In the genomic region with DNA sequence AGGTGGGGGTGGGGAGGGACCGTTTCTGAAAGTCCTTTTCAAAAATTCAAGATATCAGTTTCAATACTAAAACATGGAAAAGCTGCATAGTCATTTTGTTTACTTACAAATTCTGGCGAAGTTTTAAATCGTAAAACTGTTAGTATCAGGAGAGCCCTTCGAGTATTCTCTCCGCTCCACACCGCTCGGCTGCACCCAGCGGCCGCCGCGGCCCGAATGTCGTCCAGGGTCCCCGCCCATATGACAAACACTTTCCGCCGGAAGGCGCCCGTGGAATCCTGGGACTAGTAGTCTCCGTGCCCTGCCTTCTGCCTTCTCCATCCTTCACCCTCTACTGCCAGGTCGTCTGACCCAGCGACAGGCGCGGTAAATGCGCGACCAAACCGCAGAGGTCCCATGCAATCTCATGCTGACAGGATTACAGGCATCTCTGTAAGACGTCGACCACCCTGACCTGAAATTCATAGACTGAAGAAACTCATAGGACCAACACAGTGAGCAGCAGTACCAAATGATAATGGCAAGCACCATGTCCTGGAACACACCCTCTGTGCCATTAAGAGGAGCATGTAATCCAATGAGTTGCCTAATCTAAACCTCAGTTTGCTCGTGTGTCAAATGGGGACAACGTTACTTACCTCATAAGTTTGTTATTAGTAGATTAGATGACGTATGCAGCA, we compare ENCODE assay signal across 8 cellular contexts. TPM values are rescaled to one million over a fixed set of nuclear protein-coding genes. Genes with fewer than 3 reads are reported as not detected.
DNase-seq lines count a peak whose midpoint lies in the region; ATAC-seq and TF ChIP-seq lines count a peak whose summit lies in the region.

TSS of gene TOR1AIP2 (minus strand) at position 218 of the 680 bp plus-strand sequence. CDS start 25,138 bp downstream, outside the sequence.

- H3K4me2 ChIP-seq in DOHH2 (ENCODE audit: low read length): peak within 1 kb of the TSS; percentile 87
- peak within 1 kb of the TSS; percentile 88 for H3K4me2 ChIP-seq in Karpas-422 (ENCODE audit: low read depth, low read length, poor library complexity, severe bottlenecking)

- H3F3A ChIP-seq in DOHH2 (ENCODE audit: control insufficient read depth, insufficient read depth): peaks cover 10% of the 10 kb centered on the region; the same call in 1 of the 2 replicates

- intact Hi-C loops in activated T-helper 2 cell treated with anti-CD3 and anti-CD28 coated beads, Interferon-gamma antibody, Interleukin-2, Interleukin-4, amounts not matched to agents 10 μg/mL and 5 μg/mL and 100 μg/mL, durations not matched to agents 14 hours and 24 hours and 36 hours (cut with micrococcal nuclease): no loop called here

- H3K4me1 ChIP-seq in DOHH2 (ENCODE audit: control insufficient read depth, low read length) (peaks cover 49% of the 10 kb centered on the region), Karpas-422 (ENCODE audit: low read length) (peaks cover 57% of the 10 kb centered on the region), RWPE2 (ENCODE audit: insufficient read depth, poor library complexity, severe bottlenecking) (peaks cover 16% of the 10 kb centered on the region)

- peak within 1 kb of the TSS; percentile 88 for H3K4me3 Mint-ChIP-seq in activated T-helper 2 cell treated with anti-CD3 and anti-CD28 coated beads, Interferon-gamma antibody, Interleukin-2, Interleukin-4, amounts not matched to agents 10 μg/mL and 5 μg/mL and 100 μg/mL, durations not matched to agents 14 hours and 24 hours and 36 hours (ENCODE audit: low read depth)
- peak within 1 kb of the TSS; percentile 85 for H3K4me3 Mint-ChIP-seq in natural killer cell treated with Interleukin-12 subunit alpha and Interleukin-12 subunit beta and Interleukin-15 and Interleukin-18, amount 100 ng/mL, for 72 hours
- peak within 1 kb of the TSS; percentile 92 for H3K4me3 Mint-ChIP-seq in stimulated activated naive CD8-positive, alpha-beta T cell treated with anti-CD3 and anti-CD28 coated beads, Interleukin-15, Interleukin-2, amounts not matched to agents 100 ng/mL and 50 ng/mL, for 24 hours

- no peaks in the 10 kb centered on the region for H3K9me3 Mint-ChIP-seq in activated T-helper 2 cell treated with anti-CD3 and anti-CD28 coated beads, Interferon-gamma antibody, Interleukin-2, Interleukin-4, amounts not matched to agents 10 μg/mL and 5 μg/mL and 100 μg/mL, durations not matched to agents 14 hours and 24 hours and 36 hours
- H3K9me3 Mint-ChIP-seq in natural killer cell treated with Interleukin-12 subunit alpha and Interleukin-12 subunit beta and Interleukin-15 and Interleukin-18, amount 100 ng/mL, for 72 hours: no peaks in the 10 kb centered on the region
- no peaks in the 10 kb centered on the region for H3K9me3 Mint-ChIP-seq in stimulated activated naive CD8-positive, alpha-beta T cell treated with anti-CD3 and anti-CD28 coated beads, Interleukin-15, Interleukin-2, amounts not matched to agents 100 ng/mL and 50 ng/mL, for 24 hours

- peak within 1 kb of the TSS; percentile 78 for H3K4me3 ChIP-seq in DOHH2 (ENCODE audit: low read length)
- peak within 1 kb of the TSS; percentile 73 for H3K4me3 ChIP-seq in Karpas-422 (ENCODE audit: low read length)
- peak within 1 kb of the TSS; percentile 52 for H3K4me3 ChIP-seq in RWPE2 (ENCODE audit: severe bottlenecking)

- H3K36me3 ChIP-seq in DOHH2 (ENCODE audit: control insufficient read depth, low read length) (peaks cover 39% of the 10 kb centered on the region), Karpas-422 (ENCODE audit: insufficient read depth, low read length) (peaks cover 15% of the 10 kb centered on the region; the same call in 1 of the 2 replicates), RWPE2 (ENCODE audit: low read depth) (peaks cover 37% of the 10 kb centered on the region)

- peak within 1 kb of the TSS; percentile 30 for H3K27ac ChIP-seq in DOHH2 (ENCODE audit: low read depth, low read length)
- peak within 1 kb of the TSS; percentile 38; the same call in 1 of the 2 replicates for H3K27ac ChIP-seq in Karpas-422 (ENCODE audit: low read length)
- H3K27ac ChIP-seq in RWPE2 (ENCODE audit: poor library complexity, severe bottlenecking): peak within 1 kb of the TSS; percentile 39

- H2AFZ ChIP-seq in Karpas-422 (ENCODE audit: low read length): peak within 1 kb of the TSS; percentile 64

- H3K36me3 Mint-ChIP-seq in activated T-helper 2 cell treated with anti-CD3 and anti-CD28 coated beads, Interferon-gamma antibody, Interleukin-2, Interleukin-4, amounts not matched to agents 10 μg/mL and 5 μg/mL and 100 μg/mL, durations not matched to agents 14 hours and 24 hours and 36 hours (ENCODE audit: low read depth): peaks cover 35% of the 10 kb centered on the region
- H3K36me3 Mint-ChIP-seq in natural killer cell treated with Interleukin-12 subunit alpha and Interleukin-12 subunit beta and Interleukin-15 and Interleukin-18, amount 100 ng/mL, for 72 hours: peaks cover 11% of the 10 kb centered on the region
- H3K36me3 Mint-ChIP-seq in stimulated activated naive CD8-positive, alpha-beta T cell treated with anti-CD3 and anti-CD28 coated beads, Interleukin-15, Interleukin-2, amounts not matched to agents 100 ng/mL and 50 ng/mL, for 24 hours (ENCODE audit: low read depth): peaks cover 30% of the 10 kb centered on the region

- peak within 1 kb of the TSS; percentile 85 for H3K27ac Mint-ChIP-seq in activated T-helper 2 cell treated with anti-CD3 and anti-CD28 coated beads, Interferon-gamma antibody, Interleukin-2, Interleukin-4, amounts not matched to agents 10 μg/mL and 5 μg/mL and 100 μg/mL, durations not matched to agents 14 hours and 24 hours and 36 hours
- H3K27ac Mint-ChIP-seq in natural killer cell treated with Interleukin-12 subunit alpha and Interleukin-12 subunit beta and Interleukin-15 and Interleukin-18, amount 100 ng/mL, for 72 hours: peak within 1 kb of the TSS; percentile 65 to 83
- peak within 1 kb of the TSS; percentile 94 for H3K27ac Mint-ChIP-seq in stimulated activated naive CD8-positive, alpha-beta T cell treated with anti-CD3 and anti-CD28 coated beads, Interleukin-15, Interleukin-2, amounts not matched to agents 100 ng/mL and 50 ng/mL, for 24 hours

- DNase-seq in Karpas-422 (peak; percentile 96), RWPE2 (ENCODE audit: low spot score) (peak; percentile 86), fibroblast of peridontal ligament (ENCODE audit: extremely low read depth) (peak; percentile 79)
- DNase-seq in activated T-helper 2 cell treated with anti-CD3 and anti-CD28 coated beads, Interferon-gamma antibody, Interleukin-2, Interleukin-4, amounts not matched to agents 10 μg/mL and 5 μg/mL and 100 μg/mL, durations not matched to agents 14 hours and 24 hours and 36 hours (ENCODE audit: low spot score): peak; percentile 84
- DNase-seq in natural killer cell treated with Interleukin-12 subunit alpha and Interleukin-12 subunit beta and Interleukin-15 and Interleukin-18, amount 100 ng/mL, for 72 hours (ENCODE audit: low spot score): peak; percentile 91

- peak within 1 kb of the TSS; percentile 74 for H3K9ac ChIP-seq in Karpas-422 (ENCODE audit: low read length)

- H3K9me2 ChIP-seq in DOHH2 (replicated peaks; ENCODE audit: control insufficient read depth, low read length): no peaks in the 10 kb centered on the region
- no peaks in the 10 kb centered on the region for H3K9me2 ChIP-seq in Karpas-422 (replicated peaks; ENCODE audit: insufficient read depth, low read length)

- H3K4me1 Mint-ChIP-seq in activated T-helper 2 cell treated with anti-CD3 and anti-CD28 coated beads, Interferon-gamma antibody, Interleukin-2, Interleukin-4, amounts not matched to agents 10 μg/mL and 5 μg/mL and 100 μg/mL, durations not matched to agents 14 hours and 24 hours and 36 hours (ENCODE audit: low read depth): peaks cover 44% of the 10 kb centered on the region
- peaks cover 30 to 36% of the 10 kb centered on the region in 2 donors for H3K4me1 Mint-ChIP-seq in natural killer cell treated with Interleukin-12 subunit alpha and Interleukin-12 subunit beta and Interleukin-15 and Interleukin-18, amount 100 ng/mL, for 72 hours (ENCODE audit: low read depth in 2 of 2)
- H3K4me1 Mint-ChIP-seq in stimulated activated naive CD8-positive, alpha-beta T cell treated with anti-CD3 and anti-CD28 coated beads, Interleukin-15, Interleukin-2, amounts not matched to agents 100 ng/mL and 50 ng/mL, for 24 hours (ENCODE audit: low read depth): peaks cover 67% of the 10 kb centered on the region

- peak; percentile 64 for ATAC-seq in GM21825 (IDR thresholded peaks at IDR 0.05; ENCODE audit: unreplicated experiment)
- peak; percentile 72 for ATAC-seq in RWPE2 (ENCODE audit: low read depth)
- peak; percentile 79 to 84 for ATAC-seq in natural killer cell treated with Interleukin-12 subunit alpha and Interleukin-12 subunit beta and Interleukin-15 and Interleukin-18, amount 100 ng/mL, for 72 hours

- H3K27me3 ChIP-seq in DOHH2 (ENCODE audit: control insufficient read depth, low read length): no peaks in the 10 kb centered on the region
- no peaks in the 10 kb centered on the region for H3K27me3 ChIP-seq in Karpas-422 (ENCODE audit: low read length)
- no peaks in the 10 kb centered on the region for H3K27me3 ChIP-seq in RWPE2 (ENCODE audit: insufficient read depth, poor library complexity, severe bottlenecking)

- H4K20me1 ChIP-seq in DOHH2 (ENCODE audit: control insufficient read depth, insufficient read depth, low read depth, low read length): no peaks in the 10 kb centered on the region
- peaks cover 9% of the 10 kb centered on the region for H4K20me1 ChIP-seq in Karpas-422 (ENCODE audit: insufficient read depth, low read depth, low read length)

- no peak for TF ChIP-seq CTCF in DOHH2 (IDR thresholded peaks at IDR 0.05; ENCODE audit: low read depth, low read length, poor library complexity, severe bottlenecking)
- no peak for TF ChIP-seq CTCF in RWPE2 (IDR thresholded peaks at IDR 0.05; ENCODE audit: poor library complexity, severe bottlenecking)

- H3K9me3 ChIP-seq in DOHH2 (ENCODE audit: control insufficient read depth, insufficient read depth, low read length) (no peaks in the 10 kb centered on the region), Karpas-422 (ENCODE audit: low read length) (no peaks in the 10 kb centered on the region), RWPE2 (ENCODE audit: severe bottlenecking) (no peaks in the 10 kb centered on the region)

- H3K79me2 ChIP-seq in DOHH2 (ENCODE audit: control insufficient read depth, low read length) (peaks cover 62% of the 10 kb centered on the region), Karpas-422 (ENCODE audit: low read length) (peaks cover 56% of the 10 kb centered on the region)

- no peaks in the 10 kb centered on the region for H3K27me3 Mint-ChIP-seq in activated T-helper 2 cell treated with anti-CD3 and anti-CD28 coated beads, Interferon-gamma antibody, Interleukin-2, Interleukin-4, amounts not matched to agents 10 μg/mL and 5 μg/mL and 100 μg/mL, durations not matched to agents 14 hours and 24 hours and 36 hours (ENCODE audit: low read depth)
- H3K27me3 Mint-ChIP-seq in natural killer cell treated with Interleukin-12 subunit alpha and Interleukin-12 subunit beta and Interleukin-15 and Interleukin-18, amount 100 ng/mL, for 72 hours: no peaks in the 10 kb centered on the region
- H3K27me3 Mint-ChIP-seq in stimulated activated naive CD8-positive, alpha-beta T cell treated with anti-CD3 and anti-CD28 coated beads, Interleukin-15, Interleukin-2, amounts not matched to agents 100 ng/mL and 50 ng/mL, for 24 hours: no peaks in the 10 kb centered on the region

RNA-seq across cellular contexts. Expression of gene TOR1AIP2, which starts in this region (rescaled TPM):
- total RNA-seq in Karpas-422 (2014; rRNA removed; shearing (Covaris generic); ENCODE audit: low replicate concordance): 39.0 and 67.3 TPM in 2 replicates
- total RNA-seq in activated T-helper 2 cell treated with anti-CD3 and anti-CD28 coated beads, Interferon-gamma antibody, Interleukin-2, Interleukin-4, amounts not matched to agents 10 μg/mL and 5 μg/mL and 100 μg/mL, durations not matched to agents 14 hours and 24 hours and 36 hours: 55.6 and 55.7 TPM in 2 replicates
- total RNA-seq in natural killer cell treated with Interleukin-12 subunit alpha and Interleukin-12 subunit beta and Interleukin-15 and Interleukin-18, amount 100 ng/mL, for 72 hours: 10 to 100 TPM; 60.5 to 75.2 TPM

Comparison
In these comparisons a context has a peak if more than half of its experiments do, and no peak if none do; other contexts are left out.
1. Peak in every context shown above with its lines: DNase-seq, ATAC-seq, H3K4me3 ChIP-seq and H3K27ac ChIP-seq.